In genomic region chr11:47565340-47566165, GRCh38 we compare ENCODE assay signal across 8 cellular contexts. TPM values are rescaled to one million over a fixed set of nuclear protein-coding genes. Genes with fewer than 3 reads are reported as not detected.
DNase-seq lines count a peak whose midpoint lies in the region; ATAC-seq, FAIRE-seq and TF ChIP-seq lines count a peak whose summit lies in the region.

TSS of gene PTPMT1 (plus strand) at chr11:47565599. CDS start at chr11:47565623, 24 bp downstream.

- FAIRE-seq in A549 (lab: Jason Lieb, UNC): no peak

- H3K4me2 ChIP-seq in A549: peak within 1 kb of the TSS; percentile 98

- TF ChIP-seq CTCF in A549 (IDR thresholded peaks at IDR 0.05): no peak
- TF ChIP-seq CTCF in lung (IDR thresholded peaks at IDR 0.05; ENCODE audit: control extremely low read depth, extremely low read depth): no peak

- H3K4me3 ChIP-seq in A549 (peak within 1 kb of the TSS; percentile 92), ectodermal cell (ENCODE audit: insufficient read depth, low read depth, low read length) (peak within 1 kb of the TSS; percentile 60), lung (peak within 1 kb of the TSS; percentile 75)

- 14% methylated on average over 15 of the region's 86 CpGs for WGBS in A549 (ENCODE audit: missing lambda C conversion rate)
- WGBS in ectodermal cell, 2 experiments: 1% methylated on average over 86 of the region's 86 CpGs
- WGBS in lung, 2 donors: 1% methylated on average over 77 to 86 of the region's 86 CpGs

- ATAC-seq in A549 (peak; percentile 95 to 97), GM18505 (IDR thresholded peaks at IDR 0.05; ENCODE audit: unreplicated experiment) (peak; percentile 87), HG02970 (IDR thresholded peaks at IDR 0.05; ENCODE audit: low FRiP score, unreplicated experiment) (peak; percentile 60), lung (ENCODE audit: insufficient read depth, low FRiP score) (peak; percentile 93)

- H3K36me3 ChIP-seq in ectodermal cell (ENCODE audit: control insufficient read depth, insufficient read depth, low read length) (peaks cover 8% of the 10 kb centered on the region), lung (ENCODE audit: control insufficient read depth in 2 of 2, insufficient read depth in 2 of 2, low read length in 2 of 2) (peaks cover 0 to 6% of the 10 kb centered on the region in 2 donors)

- H3K9me3 ChIP-seq in A549 (no peaks in the 10 kb centered on the region), ectodermal cell (ENCODE audit: control insufficient read depth, low read length) (no peaks in the 10 kb centered on the region), lung (ENCODE audit: control insufficient read depth in 2 of 2, insufficient read depth in 1 of 2, low read length in 1 of 2) (no peaks in the 10 kb centered on the region)

- H3K27ac ChIP-seq in A549 (peak within 1 kb of the TSS; percentile 95 to 96), ectodermal cell (ENCODE audit: insufficient read depth, low read depth, low read length, poor library complexity, severe bottlenecking) (no peak within 1 kb of the TSS), lung (ENCODE audit: low read depth in 1 of 2, low read length in 1 of 2) (peak within 1 kb of the TSS; percentile 38 to 91)

- POLR2A ChIA-PET in A549 (lab: Yijun Ruan, JAX): interaction anchor here (0.6 to 1.9 kb wide), 3 partner anchors 8 to 21 kb away, joined by 3 to 6 read pairs (median 4); partner anchors contain the start of genes FAM180B, KBTBD4 and NDUFS3

- CTCF ChIA-PET in A549 (lab: Yijun Ruan, JAX): interaction anchor here (1.1 to 3.4 kb wide), 6 partner anchors 8 to 151 kb away, joined by 3 to 15 read pairs (median 4); partner anchors contain the start of gene CELF1

- TF ChIP-seq POLR2A in A549 (IDR thresholded peaks at IDR 0.05; ENCODE audit: low read length) (peak; percentile 87), GM18505 (IDR thresholded peaks at IDR 0.05; ENCODE audit: borderline replicate concordance, extremely low read depth, insufficient read depth, insufficient read length) (peak; percentile 88)

- peaks cover 17% of the 10 kb centered on the region for H3K4me1 ChIP-seq in A549
- no peaks in the 10 kb centered on the region for H3K4me1 ChIP-seq in ectodermal cell (ENCODE audit: control insufficient read depth, insufficient read depth, low read length)
- H3K4me1 ChIP-seq in lung (ENCODE audit: control insufficient read depth in 2 of 2, insufficient read depth in 2 of 2, low read length in 2 of 2): peaks cover 0 to 3% of the 10 kb centered on the region in 2 donors

- no peak for TF ChIP-seq EP300 in A549 (IDR thresholded peaks at IDR 0.05)

- DNase-seq in A549 (ENCODE audit: low read depth in 1 of 2, low spot score in 1 of 2) (peak; percentile 55 to 70), NCI-H2196 (lab: John Stamatoyannopoulos, UW; ENCODE audit: unreplicated experiment) (peak; percentile 64), lung (ENCODE audit: low spot score) (peak; percentile 69)
- DNase-seq in activated CD4-positive, alpha-beta T cell treated with anti-CD3 and anti-CD28 coated beads, Interleukin-2, amount 50 U/mL, for 4 hours: peak; percentile 41 to 53
- peak; percentile 42 for DNase-seq in stimulated activated CD8-positive, alpha-beta memory T cell treated with anti-CD3 and anti-CD28 coated beads, Interleukin-12 subunit alpha, Interleukin-12 subunit beta, amount 100 ng/mL, for 4 hours (ENCODE audit: low read depth)

- H3K27me3 ChIP-seq in ectodermal cell (ENCODE audit: control insufficient read depth, insufficient read depth, low read length, poor library complexity, severe bottlenecking): no peaks in the 10 kb centered on the region
- no peaks in the 10 kb centered on the region for H3K27me3 ChIP-seq in lung (ENCODE audit: control insufficient read depth, insufficient read depth)

- no peak for TF ChIP-seq RAD21 in A549 (conservative IDR thresholded peaks at IDR 0.05 in 1 of 2, IDR thresholded peaks at IDR 0.05 in 1 of 2)

TF ChIP-seq in A549, 52 proteins besides CTCF, POLR2A, EP300 and RAD21 (continues in another document):
- TF ChIP-seq RNF2 (IDR thresholded peaks at IDR 0.05; ENCODE audit: borderline replicate concordance, low read depth) (no peak), BHLHE40 (IDR thresholded peaks at IDR 0.05; ENCODE audit: low read depth, low read length) (no peak), TP53 (CRISPR knock-in tag; IDR thresholded peaks at IDR 0.05) (peak; percentile 75), HOXA7 (CRISPR knock-in tag; IDR thresholded peaks at IDR 0.05) (no peak), KDM5A (IDR thresholded peaks at IDR 0.05) (peak; percentile 66; the same call in 1 of the 2 replicates), NPAS2 (CRISPR knock-in tag; IDR thresholded peaks at IDR 0.05; ENCODE audit: borderline replicate concordance) (no peak), ZFP36 (IDR thresholded peaks at IDR 0.05; ENCODE audit: borderline replicate concordance, partially characterized antibody) (no peak), FOSB (CRISPR knock-in tag; IDR thresholded peaks at IDR 0.05) (no peak), PBX3 (IDR thresholded peaks at IDR 0.05) (no peak), ZNF302 (CRISPR knock-in tag; IDR thresholded peaks at IDR 0.05) (no peak), HEYL (CRISPR knock-in tag; IDR thresholded peaks at IDR 0.05) (no peak), KDM1A (IDR thresholded peaks at IDR 0.05; ENCODE audit: low read depth) (no peak), CHD2 (IDR thresholded peaks at IDR 0.05; ENCODE audit: low read length, partially characterized antibody) (peak; percentile 76), TFCP2L1 (CRISPR knock-in tag; IDR thresholded peaks at IDR 0.05) (no peak), CBX8 (IDR thresholded peaks at IDR 0.05) (no peak), MAZ (IDR thresholded peaks at IDR 0.05; ENCODE audit: borderline replicate concordance, low read depth, low read length) (no peak), JUN (IDR thresholded peaks at IDR 0.05) (peak; percentile 39 to 77; a peak in 4 of 5 replicates), ELK1 (IDR thresholded peaks at IDR 0.05; ENCODE audit: low read depth, low read length) (no peak), CHD4 (IDR thresholded peaks at IDR 0.05; ENCODE audit: borderline replicate concordance) (no peak), RCOR1 (IDR thresholded peaks at IDR 0.05; ENCODE audit: low read depth, low read length) (no peak), SMC3 (IDR thresholded peaks at IDR 0.05) (no peak), CBX2 (IDR thresholded peaks at IDR 0.05; ENCODE audit: borderline replicate concordance, low read depth) (no peak)
- TF ChIP-seq, protein P1, sequence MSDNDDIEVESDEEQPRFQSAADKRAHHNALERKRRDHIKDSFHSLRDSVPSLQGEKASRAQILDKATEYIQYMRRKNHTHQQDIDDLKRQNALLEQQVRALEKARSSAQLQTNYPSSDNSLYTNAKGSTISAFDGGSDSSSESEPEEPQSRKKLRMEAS (IDR thresholded peaks at IDR 0.05): peak; percentile 94
- TF ChIP-seq, protein P2, sequence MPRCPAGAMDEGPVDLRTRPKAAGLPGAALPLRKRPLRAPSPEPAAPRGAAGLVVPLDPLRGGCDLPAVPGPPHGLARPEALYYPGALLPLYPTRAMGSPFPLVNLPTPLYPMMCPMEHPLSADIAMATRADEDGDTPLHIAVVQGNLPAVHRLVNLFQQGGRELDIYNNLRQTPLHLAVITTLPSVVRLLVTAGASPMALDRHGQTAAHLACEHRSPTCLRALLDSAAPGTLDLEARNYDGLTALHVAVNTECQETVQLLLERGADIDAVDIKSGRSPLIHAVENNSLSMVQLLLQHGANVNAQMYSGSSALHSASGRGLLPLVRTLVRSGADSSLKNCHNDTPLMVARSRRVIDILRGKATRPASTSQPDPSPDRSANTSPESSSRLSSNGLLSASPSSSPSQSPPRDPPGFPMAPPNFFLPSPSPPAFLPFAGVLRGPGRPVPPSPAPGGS (IDR thresholded peaks at IDR 0.05): peak; percentile 75; the same call in 1 of the 3 replicates
- TF ChIP-seq, protein P3, sequence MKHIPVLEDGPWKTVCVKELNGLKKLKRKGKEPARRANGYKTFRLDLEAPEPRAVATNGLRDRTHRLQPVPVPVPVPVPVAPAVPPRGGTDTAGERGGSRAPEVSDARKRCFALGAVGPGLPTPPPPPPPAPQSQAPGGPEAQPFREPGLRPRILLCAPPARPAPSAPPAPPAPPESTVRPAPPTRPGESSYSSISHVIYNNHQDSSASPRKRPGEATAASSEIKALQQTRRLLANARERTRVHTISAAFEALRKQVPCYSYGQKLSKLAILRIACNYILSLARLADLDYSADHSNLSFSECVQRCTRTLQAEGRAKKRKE (CRISPR knock-in tag; IDR thresholded peaks at IDR 0.05; ENCODE audit: low read depth): peak; percentile 74

RNA-seq across cellular contexts. Expression of gene PTPMT1, which starts in this region (rescaled TPM):
- polyA plus RNA-seq in A549 (2011; rRNA removed) (58.8 and 69.2 TPM in 2 replicates), A549 (2017; fragmentation: RNase III; extraction: RNeasy Plus Mini Kit Qiagen cat#74134 plus additional on column Dnase treatment) (57.0 to 68.2 TPM (median 63.4 TPM) in 3 replicates), lung (10 to 100 TPM; 70.0 to 91.6 TPM)
- polyA plus RNA-seq in A549 (2012; cell fraction: cytosol; rRNA removed): 101 and 110 TPM in 2 replicates
- polyA plus RNA-seq in A549 (2012; cell fraction: nucleus; rRNA removed): 51.0 and 55.2 TPM in 2 replicates
- 23.8 and 31.3 TPM in 2 replicates for polyA minus RNA-seq in A549 (2011; rRNA and poly(A)+ RNA removed)
- 32.1 TPM for polyA plus RNA-seq in ectodermal cell (2013, experiment 1 of 4)
- polyA plus RNA-seq in ectodermal cell (2013, experiment 2 of 4): 45.0 TPM
- 43.9 TPM for polyA plus RNA-seq in ectodermal cell (2013, experiment 3 of 4)
- polyA plus RNA-seq in ectodermal cell (2013, experiment 4 of 4): 46.8 TPM
- total RNA-seq in lung: 10 to 100 TPM; 45.1 to 66.9 TPM
